1 cellular context compared by ENCODE assay signal in the genomic region with DNA sequence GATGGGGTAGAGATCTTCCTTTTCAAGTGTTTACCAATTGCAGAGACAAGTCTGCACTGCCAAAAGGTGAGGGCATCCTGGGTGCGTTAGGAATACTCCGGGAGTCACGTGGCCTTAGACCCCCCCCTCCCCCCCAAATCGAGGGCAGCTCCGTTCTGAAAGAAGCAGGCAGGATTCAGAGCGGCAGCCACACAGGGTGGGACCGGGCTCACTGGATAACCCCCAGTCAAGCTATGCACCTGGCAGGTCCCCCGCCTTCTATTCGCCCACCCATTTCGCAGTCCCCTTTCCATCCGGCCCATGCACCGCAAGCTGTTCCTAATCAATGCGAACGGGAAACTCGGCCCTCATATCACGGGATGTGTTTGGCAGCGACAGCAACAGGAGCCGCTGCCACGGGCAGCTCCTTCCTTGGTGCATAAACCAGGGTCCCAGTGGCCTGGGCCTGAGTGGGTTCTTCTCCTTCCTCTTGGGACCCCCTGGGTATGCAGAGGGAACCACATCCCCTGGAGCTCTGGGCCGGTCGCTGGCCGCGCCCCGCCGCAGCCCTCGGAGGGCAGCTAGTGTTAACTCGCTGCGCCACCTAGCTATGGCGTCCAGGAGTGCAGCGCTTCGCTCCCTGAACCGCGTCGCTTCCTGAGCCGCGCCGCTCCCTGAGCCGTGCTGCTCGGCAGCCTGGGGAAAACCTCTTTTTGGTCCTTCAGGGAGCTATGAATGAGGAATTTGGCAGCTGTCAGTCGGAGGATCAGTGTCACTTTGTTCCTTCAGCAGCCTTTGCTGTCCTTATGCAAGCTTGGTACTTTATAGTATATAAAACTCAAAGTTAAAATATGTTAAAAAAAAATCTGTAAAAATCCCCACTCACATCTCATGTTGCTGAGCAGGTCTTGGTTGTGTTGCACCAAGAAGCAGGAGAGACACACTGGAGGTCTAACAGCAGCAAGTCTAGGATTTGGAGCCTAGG.
TF ChIP-seq lines count a peak whose summit lies in the region.

No MANE protein-coding gene starts in this region.

TF ChIP-seq in HepG2, 621 proteins besides CTCF, POLR2A, EP300 and RAD21 (continued from another document and continues in another):
- TF ChIP-seq, protein P1, sequence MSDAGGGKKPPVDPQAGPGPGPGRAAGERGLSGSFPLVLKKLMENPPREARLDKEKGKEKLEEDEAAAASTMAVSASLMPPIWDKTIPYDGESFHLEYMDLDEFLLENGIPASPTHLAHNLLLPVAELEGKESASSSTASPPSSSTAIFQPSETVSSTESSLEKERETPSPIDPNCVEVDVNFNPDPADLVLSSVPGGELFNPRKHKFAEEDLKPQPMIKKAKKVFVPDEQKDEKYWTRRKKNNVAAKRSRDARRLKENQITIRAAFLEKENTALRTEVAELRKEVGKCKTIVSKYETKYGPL (CRISPR knock-in tag; IDR thresholded peaks at IDR 0.05), result no peak
- peak; percentile 66; the same call in 1 of the 2 replicates for TF ChIP-seq ZNF614 (CRISPR knock-in tag; IDR thresholded peaks at IDR 0.05; ENCODE audit: borderline replicate concordance)
- no peak for TF ChIP-seq ZNF883 (CRISPR knock-in tag; IDR thresholded peaks at IDR 0.05; ENCODE audit: not compliant biosample characterization)
- TF ChIP-seq ZFP90 (CRISPR knock-in tag; IDR thresholded peaks at IDR 0.05; ENCODE audit: borderline replicate concordance), result peak; percentile 59; the same call in 1 of the 2 replicates
- no peak for TF ChIP-seq MYNN (CRISPR knock-in tag; IDR thresholded peaks at IDR 0.05; ENCODE audit: low read depth)
- no peak for TF ChIP-seq ZNF10 (CRISPR knock-in tag; IDR thresholded peaks at IDR 0.05; ENCODE audit: borderline replicate concordance, low read depth)
- TF ChIP-seq, protein P2, sequence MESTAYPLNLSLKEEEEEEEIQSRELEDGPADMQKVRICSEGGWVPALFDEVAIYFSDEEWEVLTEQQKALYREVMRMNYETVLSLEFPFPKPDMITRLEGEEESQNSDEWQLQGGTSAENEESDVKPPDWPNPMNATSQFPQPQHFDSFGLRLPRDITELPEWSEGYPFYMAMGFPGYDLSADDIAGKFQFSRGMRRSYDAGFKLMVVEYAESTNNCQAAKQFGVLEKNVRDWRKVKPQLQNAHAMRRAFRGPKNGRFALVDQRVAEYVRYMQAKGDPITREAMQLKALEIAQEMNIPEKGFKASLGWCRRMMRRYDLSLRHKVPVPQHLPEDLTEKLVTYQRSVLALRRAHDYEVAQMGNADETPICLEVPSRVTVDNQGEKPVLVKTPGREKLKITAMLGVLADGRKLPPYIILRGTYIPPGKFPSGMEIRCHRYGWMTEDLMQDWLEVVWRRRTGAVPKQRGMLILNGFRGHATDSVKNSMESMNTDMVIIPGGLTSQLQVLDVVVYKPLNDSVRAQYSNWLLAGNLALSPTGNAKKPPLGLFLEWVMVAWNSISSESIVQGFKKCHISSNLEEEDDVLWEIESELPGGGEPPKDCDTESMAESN (CRISPR knock-in tag; conservative IDR thresholded peaks at IDR 0.05), result no peak; the same call in 1 of the 2 replicates
- TF ChIP-seq SAFB2 (CRISPR knock-in tag; IDR thresholded peaks at IDR 0.05; ENCODE audit: borderline replicate concordance, low read depth), result 0 out of 2 replicates have a peak, but pooled peaks have one; percentile 20
- TF ChIP-seq ZNF746 (CRISPR knock-in tag; IDR thresholded peaks at IDR 0.05), result peak; percentile 3; the same call in 1 of the 2 replicates
- TF ChIP-seq ZNF431 (CRISPR knock-in tag; IDR thresholded peaks at IDR 0.05; ENCODE audit: borderline replicate concordance, low read depth), result no peak
- no peak for TF ChIP-seq PAF1 (CRISPR knock-in tag; IDR thresholded peaks at IDR 0.05)
- no peak for TF ChIP-seq IKZF4 (CRISPR knock-in tag; IDR thresholded peaks at IDR 0.05; ENCODE audit: borderline replicate concordance, low read depth, not compliant biosample characterization)
- no peak for TF ChIP-seq ZNF230 (CRISPR knock-in tag; IDR thresholded peaks at IDR 0.05)
- no peak; the same call in 1 of the 2 replicates for TF ChIP-seq HMG20A (CRISPR knock-in tag; IDR thresholded peaks at IDR 0.05; ENCODE audit: borderline replicate concordance)
- no peak for TF ChIP-seq SIN3A (IDR thresholded peaks at IDR 0.05; ENCODE audit: borderline replicate concordance, low read depth, low read length)
- TF ChIP-seq, protein P3, sequence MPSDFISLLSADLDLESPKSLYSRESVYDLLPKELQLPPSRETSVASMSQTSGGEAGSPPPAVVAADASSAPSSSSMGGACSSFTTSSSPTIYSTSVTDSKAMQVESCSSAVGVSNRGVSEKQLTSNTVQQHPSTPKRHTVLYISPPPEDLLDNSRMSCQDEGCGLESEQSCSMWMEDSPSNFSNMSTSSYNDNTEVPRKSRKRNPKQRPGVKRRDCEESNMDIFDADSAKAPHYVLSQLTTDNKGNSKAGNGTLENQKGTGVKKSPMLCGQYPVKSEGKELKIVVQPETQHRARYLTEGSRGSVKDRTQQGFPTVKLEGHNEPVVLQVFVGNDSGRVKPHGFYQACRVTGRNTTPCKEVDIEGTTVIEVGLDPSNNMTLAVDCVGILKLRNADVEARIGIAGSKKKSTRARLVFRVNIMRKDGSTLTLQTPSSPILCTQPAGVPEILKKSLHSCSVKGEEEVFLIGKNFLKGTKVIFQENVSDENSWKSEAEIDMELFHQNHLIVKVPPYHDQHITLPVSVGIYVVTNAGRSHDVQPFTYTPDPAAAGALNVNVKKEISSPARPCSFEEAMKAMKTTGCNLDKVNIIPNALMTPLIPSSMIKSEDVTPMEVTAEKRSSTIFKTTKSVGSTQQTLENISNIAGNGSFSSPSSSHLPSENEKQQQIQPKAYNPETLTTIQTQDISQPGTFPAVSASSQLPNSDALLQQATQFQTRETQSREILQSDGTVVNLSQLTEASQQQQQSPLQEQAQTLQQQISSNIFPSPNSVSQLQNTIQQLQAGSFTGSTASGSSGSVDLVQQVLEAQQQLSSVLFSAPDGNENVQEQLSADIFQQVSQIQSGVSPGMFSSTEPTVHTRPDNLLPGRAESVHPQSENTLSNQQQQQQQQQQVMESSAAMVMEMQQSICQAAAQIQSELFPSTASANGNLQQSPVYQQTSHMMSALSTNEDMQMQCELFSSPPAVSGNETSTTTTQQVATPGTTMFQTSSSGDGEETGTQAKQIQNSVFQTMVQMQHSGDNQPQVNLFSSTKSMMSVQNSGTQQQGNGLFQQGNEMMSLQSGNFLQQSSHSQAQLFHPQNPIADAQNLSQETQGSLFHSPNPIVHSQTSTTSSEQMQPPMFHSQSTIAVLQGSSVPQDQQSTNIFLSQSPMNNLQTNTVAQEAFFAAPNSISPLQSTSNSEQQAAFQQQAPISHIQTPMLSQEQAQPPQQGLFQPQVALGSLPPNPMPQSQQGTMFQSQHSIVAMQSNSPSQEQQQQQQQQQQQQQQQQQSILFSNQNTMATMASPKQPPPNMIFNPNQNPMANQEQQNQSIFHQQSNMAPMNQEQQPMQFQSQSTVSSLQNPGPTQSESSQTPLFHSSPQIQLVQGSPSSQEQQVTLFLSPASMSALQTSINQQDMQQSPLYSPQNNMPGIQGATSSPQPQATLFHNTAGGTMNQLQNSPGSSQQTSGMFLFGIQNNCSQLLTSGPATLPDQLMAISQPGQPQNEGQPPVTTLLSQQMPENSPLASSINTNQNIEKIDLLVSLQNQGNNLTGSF (CRISPR knock-in tag; IDR thresholded peaks at IDR 0.05), result no peak; the same call in 1 of the 2 replicates
- TF ChIP-seq KDM4B (CRISPR knock-in tag; IDR thresholded peaks at IDR 0.05), result 0 out of 2 replicates have a peak, but pooled peaks have one; percentile 72
- no peak; the same call in 1 of the 2 replicates for TF ChIP-seq ZNF430 (CRISPR knock-in tag; IDR thresholded peaks at IDR 0.05)
- no peak for TF ChIP-seq DPF2 (CRISPR knock-in tag; IDR thresholded peaks at IDR 0.05; ENCODE audit: borderline replicate concordance, low read depth)
- TF ChIP-seq ZNF747 (CRISPR knock-in tag; IDR thresholded peaks at IDR 0.05; ENCODE audit: borderline replicate concordance), result 0 out of 2 replicates have a peak, but pooled peaks have one; percentile 14
- no peak for TF ChIP-seq ZNF432 (CRISPR knock-in tag; IDR thresholded peaks at IDR 0.05; ENCODE audit: borderline replicate concordance)
- no peak for TF ChIP-seq ZNF549 (CRISPR knock-in tag; IDR thresholded peaks at IDR 0.05)
- no peak for TF ChIP-seq PHB2 (IDR thresholded peaks at IDR 0.05; ENCODE audit: partially characterized antibody)
- TF ChIP-seq RFXAP (CRISPR knock-in tag; IDR thresholded peaks at IDR 0.05; ENCODE audit: borderline replicate concordance), result peak; percentile 83; the same call in 1 of the 2 replicates
- no peak for TF ChIP-seq TBL1XR1 (IDR thresholded peaks at IDR 0.05; ENCODE audit: borderline replicate concordance, low read length, partially characterized antibody)
- no peak for TF ChIP-seq SRSF9 (IDR thresholded peaks at IDR 0.05; ENCODE audit: borderline replicate concordance, insufficient read depth, low read depth, low read length, poor library complexity, severe bottlenecking)
- TF ChIP-seq FOXK1 (CRISPR knock-in tag; IDR thresholded peaks at IDR 0.05; ENCODE audit: borderline replicate concordance, low read depth), result no peak
- TF ChIP-seq ARID2 (CRISPR knock-in tag; IDR thresholded peaks at IDR 0.05; ENCODE audit: borderline replicate concordance), result no peak
- TF ChIP-seq ZBTB3 (CRISPR knock-in tag; IDR thresholded peaks at IDR 0.05; ENCODE audit: borderline replicate concordance, low read depth), result no peak
- no peak for TF ChIP-seq ZNF878 (CRISPR knock-in tag; IDR thresholded peaks at IDR 0.05)
- no peak for TF ChIP-seq HCFC1 (IDR thresholded peaks at IDR 0.05; ENCODE audit: low read depth, low read length)
- TF ChIP-seq KDM1A (CRISPR knock-in tag; IDR thresholded peaks at IDR 0.05), result no peak
- TF ChIP-seq, protein P4, sequence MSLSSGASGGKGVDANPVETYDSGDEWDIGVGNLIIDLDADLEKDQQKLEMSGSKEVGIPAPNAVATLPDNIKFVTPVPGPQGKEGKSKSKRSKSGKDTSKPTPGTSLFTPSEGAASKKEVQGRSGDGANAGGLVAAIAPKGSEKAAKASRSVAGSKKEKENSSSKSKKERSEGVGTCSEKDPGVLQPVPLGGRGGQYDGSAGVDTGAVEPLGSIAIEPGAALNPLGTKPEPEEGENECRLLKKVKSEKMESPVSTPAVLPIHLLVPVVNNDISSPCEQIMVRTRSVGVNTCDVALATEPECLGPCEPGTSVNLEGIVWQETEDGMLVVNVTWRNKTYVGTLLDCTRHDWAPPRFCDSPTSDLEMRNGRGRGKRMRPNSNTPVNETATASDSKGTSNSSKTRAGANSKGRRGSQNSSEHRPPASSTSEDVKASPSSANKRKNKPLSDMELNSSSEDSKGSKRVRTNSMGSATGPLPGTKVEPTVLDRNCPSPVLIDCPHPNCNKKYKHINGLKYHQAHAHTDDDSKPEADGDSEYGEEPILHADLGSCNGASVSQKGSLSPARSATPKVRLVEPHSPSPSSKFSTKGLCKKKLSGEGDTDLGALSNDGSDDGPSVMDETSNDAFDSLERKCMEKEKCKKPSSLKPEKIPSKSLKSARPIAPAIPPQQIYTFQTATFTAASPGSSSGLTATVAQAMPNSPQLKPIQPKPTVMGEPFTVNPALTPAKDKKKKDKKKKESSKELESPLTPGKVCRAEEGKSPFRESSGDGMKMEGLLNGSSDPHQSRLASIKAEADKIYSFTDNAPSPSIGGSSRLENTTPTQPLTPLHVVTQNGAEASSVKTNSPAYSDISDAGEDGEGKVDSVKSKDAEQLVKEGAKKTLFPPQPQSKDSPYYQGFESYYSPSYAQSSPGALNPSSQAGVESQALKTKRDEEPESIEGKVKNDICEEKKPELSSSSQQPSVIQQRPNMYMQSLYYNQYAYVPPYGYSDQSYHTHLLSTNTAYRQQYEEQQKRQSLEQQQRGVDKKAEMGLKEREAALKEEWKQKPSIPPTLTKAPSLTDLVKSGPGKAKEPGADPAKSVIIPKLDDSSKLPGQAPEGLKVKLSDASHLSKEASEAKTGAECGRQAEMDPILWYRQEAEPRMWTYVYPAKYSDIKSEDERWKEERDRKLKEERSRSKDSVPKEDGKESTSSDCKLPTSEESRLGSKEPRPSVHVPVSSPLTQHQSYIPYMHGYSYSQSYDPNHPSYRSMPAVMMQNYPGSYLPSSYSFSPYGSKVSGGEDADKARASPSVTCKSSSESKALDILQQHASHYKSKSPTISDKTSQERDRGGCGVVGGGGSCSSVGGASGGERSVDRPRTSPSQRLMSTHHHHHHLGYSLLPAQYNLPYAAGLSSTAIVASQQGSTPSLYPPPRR (CRISPR knock-in tag; IDR thresholded peaks at IDR 0.05; ENCODE audit: borderline replicate concordance), result no peak
- no peak; the same call in 1 of the 2 replicates for TF ChIP-seq ZNF564 (CRISPR knock-in tag; IDR thresholded peaks at IDR 0.05)
- TF ChIP-seq ZNF253 (CRISPR knock-in tag; IDR thresholded peaks at IDR 0.05; ENCODE audit: borderline replicate concordance), result no peak
- peak; percentile 35; the same call in 1 of the 2 replicates for TF ChIP-seq ZNF143 (CRISPR knock-in tag; IDR thresholded peaks at IDR 0.05)
- TF ChIP-seq FOXA1 (IDR thresholded peaks at IDR 0.05), result no peak
- TF ChIP-seq FOXA1 (CRISPR knock-in tag; IDR thresholded peaks at IDR 0.05), result no peak
- TF ChIP-seq, protein P5, sequence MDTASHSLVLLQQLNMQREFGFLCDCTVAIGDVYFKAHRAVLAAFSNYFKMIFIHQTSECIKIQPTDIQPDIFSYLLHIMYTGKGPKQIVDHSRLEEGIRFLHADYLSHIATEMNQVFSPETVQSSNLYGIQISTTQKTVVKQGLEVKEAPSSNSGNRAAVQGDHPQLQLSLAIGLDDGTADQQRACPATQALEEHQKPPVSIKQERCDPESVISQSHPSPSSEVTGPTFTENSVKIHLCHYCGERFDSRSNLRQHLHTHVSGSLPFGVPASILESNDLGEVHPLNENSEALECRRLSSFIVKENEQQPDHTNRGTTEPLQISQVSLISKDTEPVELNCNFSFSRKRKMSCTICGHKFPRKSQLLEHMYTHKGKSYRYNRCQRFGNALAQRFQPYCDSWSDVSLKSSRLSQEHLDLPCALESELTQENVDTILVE (CRISPR knock-in tag; IDR thresholded peaks at IDR 0.05), result no peak
- no peak for TF ChIP-seq ZNF282 (IDR thresholded peaks at IDR 0.05; ENCODE audit: partially characterized antibody)
- TF ChIP-seq, protein P6, sequence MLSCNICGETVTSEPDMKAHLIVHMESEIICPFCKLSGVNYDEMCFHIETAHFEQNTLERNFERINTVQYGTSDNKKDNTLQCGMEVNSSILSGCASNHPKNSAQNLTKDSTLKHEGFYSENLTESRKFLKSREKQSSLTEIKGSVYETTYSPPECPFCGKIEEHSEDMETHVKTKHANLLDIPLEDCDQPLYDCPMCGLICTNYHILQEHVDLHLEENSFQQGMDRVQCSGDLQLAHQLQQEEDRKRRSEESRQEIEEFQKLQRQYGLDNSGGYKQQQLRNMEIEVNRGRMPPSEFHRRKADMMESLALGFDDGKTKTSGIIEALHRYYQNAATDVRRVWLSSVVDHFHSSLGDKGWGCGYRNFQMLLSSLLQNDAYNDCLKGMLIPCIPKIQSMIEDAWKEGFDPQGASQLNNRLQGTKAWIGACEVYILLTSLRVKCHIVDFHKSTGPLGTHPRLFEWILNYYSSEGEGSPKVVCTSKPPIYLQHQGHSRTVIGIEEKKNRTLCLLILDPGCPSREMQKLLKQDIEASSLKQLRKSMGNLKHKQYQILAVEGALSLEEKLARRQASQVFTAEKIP (CRISPR knock-in tag; IDR thresholded peaks at IDR 0.05; ENCODE audit: borderline replicate concordance), result no peak
- TF ChIP-seq MXI1 (IDR thresholded peaks at IDR 0.05; ENCODE audit: borderline replicate concordance, low read depth, low read length), result peak; percentile 65; the same call in 1 of the 3 replicates
- TF ChIP-seq SIX4 (CRISPR knock-in tag; IDR thresholded peaks at IDR 0.05), result no peak
- TF ChIP-seq SIN3B (IDR thresholded peaks at IDR 0.05; ENCODE audit: low read length), result no peak
- no peak for TF ChIP-seq FIP1L1 (IDR thresholded peaks at IDR 0.05; ENCODE audit: borderline replicate concordance, insufficient read depth, low read depth, low read length)
- peak; percentile 80; the same call in 1 of the 2 replicates for TF ChIP-seq TBP (CRISPR knock-in tag; IDR thresholded peaks at IDR 0.05)
- TF ChIP-seq HNRNPH1 (optimal IDR thresholded peaks at IDR 0.05; ENCODE audit: low read depth, low read length), result no peak
